In the genomic region with DNA sequence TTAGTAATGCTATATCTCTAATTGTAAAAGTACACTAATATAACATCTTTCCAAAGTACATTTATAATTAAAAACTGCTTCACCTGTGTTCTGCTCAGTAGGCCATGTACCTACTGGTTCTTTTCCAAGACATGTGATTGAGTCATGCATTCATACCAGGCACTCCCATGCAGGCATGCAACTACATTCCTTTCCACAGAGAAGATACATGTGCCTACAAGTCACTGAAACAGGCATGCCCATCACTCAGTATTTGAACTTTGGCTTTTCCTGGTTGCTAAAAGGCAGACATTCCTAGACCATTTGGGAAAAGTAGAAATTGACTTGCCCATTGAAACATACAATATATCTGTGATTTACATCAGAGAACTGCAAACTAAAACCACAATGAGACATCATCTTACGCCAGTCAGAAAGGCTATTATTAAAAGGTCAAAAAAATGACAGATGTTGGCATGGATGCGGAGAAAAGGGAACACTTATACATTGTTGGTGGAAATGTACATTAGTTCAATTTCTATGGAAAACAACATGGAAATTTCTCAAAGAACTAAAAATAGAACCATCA, we compare ENCODE assay signal across 19 cellular contexts.
DNase-seq lines count a peak whose midpoint lies in the region; ATAC-seq, FAIRE-seq and TF ChIP-seq lines count a peak whose summit lies in the region.
"Had no signal": no experiment of that assay in that cellular context is flagged by ENCODE, and none has a peak within 500 bp of the region (broad histone marks: within the 10 kb centered on the region; RNA-seq: fewer than 3 reads in every experiment).

No MANE protein-coding gene starts in this region.

- H3K4me3 ChIP-seq in bronchial epithelial cell (ENCODE audit: low read depth, low read length) (no peak overlapping the region), keratinocyte (ENCODE audit: control insufficient read depth in 2 of 3, extremely low read depth in 1 of 3, insufficient read depth in 2 of 3, low read depth in 1 of 3, low read length in 3 of 3) (no peak overlapping the region), psoas muscle (no peak overlapping the region)

- FAIRE-seq in bronchial epithelial cell (lab: Jason Lieb, UNC) (peak; percentile 73), keratinocyte (lab: Jason Lieb, UNC) (peak; percentile 97)
- FAIRE-seq: D721Med, G401.6 had no signal

- H3K9me1 ChIP-seq in keratinocyte (ENCODE audit: control insufficient read depth, extremely low read depth, insufficient read depth, low read length), result no peaks in the 10 kb centered on the region

- no peaks in the 10 kb centered on the region for H3K79me2 ChIP-seq in keratinocyte (ENCODE audit: control insufficient read depth, insufficient read depth, low read length)

- H3K4me1 ChIP-seq in keratinocyte (ENCODE audit: control insufficient read depth, extremely low read depth, insufficient read depth, low read length), result peaks cover 42% of the 10 kb centered on the region
- H3K4me1 ChIP-seq in psoas muscle, result no peaks in the 10 kb centered on the region

- no peaks in the 10 kb centered on the region for H3K9me3 ChIP-seq in keratinocyte (ENCODE audit: control insufficient read depth, low read depth, low read length)
- no peaks in the 10 kb centered on the region for H3K9me3 ChIP-seq in psoas muscle

- H3K36me3 ChIP-seq in bronchial epithelial cell (ENCODE audit: control insufficient read depth, insufficient read depth, low read length), result no peaks in the 10 kb centered on the region
- H3K36me3 ChIP-seq in keratinocyte (ENCODE audit: control insufficient read depth in 2 of 2, extremely low read depth in 1 of 2, insufficient read depth in 2 of 2, low read length in 2 of 2), result peaks cover 0 to 6% of the 10 kb centered on the region in 2 experiments
- H3K36me3 ChIP-seq in psoas muscle (ENCODE audit: insufficient read depth in 1 of 2, low read depth in 1 of 2), result no peaks in the 10 kb centered on the region

- ATAC-seq in GM21515 (IDR thresholded peaks at IDR 0.05; ENCODE audit: unreplicated experiment) (no peak), psoas muscle (no peak)

- DNase-seq in EL (peak; percentile 43), LHCN-M2 (ENCODE audit: low read depth) (peak; percentile 15), bronchial epithelial cell (ENCODE audit: low read depth) (peak; percentile 100), keratinocyte (ENCODE audit: low read depth, low spot score) (peak; percentile 99), C1 segment of cervical spinal cord (lab: John Stamatoyannopoulos, UW) (no peak), AG08396 (ENCODE audit: low spot score) (no peak), psoas muscle (no peak)
- DNase-seq: DMS79, H9, Karpas-422, MM.1S, NCI-H1092, NCI-H146, NCI-H2081, SHP77 treated with DMSO at 0.1 percent for 48 hours had no signal

- intact Hi-C loops in psoas muscle (cut with DNase I), result no loop called here

- H2AFZ ChIP-seq in keratinocyte (ENCODE audit: control insufficient read depth, low read length), result no peak overlapping the region

- 93 to 97% (median 94%) methylated on average over 2 of the region's 2 CpGs for WGBS in psoas muscle, 3 donors

- H3K27me3 ChIP-seq in bronchial epithelial cell (ENCODE audit: control insufficient read depth, insufficient read depth, low read length) (no peaks in the 10 kb centered on the region), keratinocyte (ENCODE audit: control insufficient read depth, extremely low read depth, insufficient read depth, low read length) (no peaks in the 10 kb centered on the region), psoas muscle (ENCODE audit: insufficient read depth in 3 of 3, low read length in 2 of 3) (no peaks in the 10 kb centered on the region)

- dilution Hi-C loops in keratinocyte (cut with MboI; ENCODE audit: extremely low pct_ligation_motif_present, low sequenced_read_pairs), result no loop called here

- peak overlapping the region; percentile 50 for H3K27ac ChIP-seq in keratinocyte (ENCODE audit: control insufficient read depth, insufficient read depth, low read length)
- no peak overlapping the region for H3K27ac ChIP-seq in psoas muscle
- H3K27ac ChIP-seq: C4-2B had no signal

- H4K20me1 ChIP-seq in keratinocyte (ENCODE audit: control insufficient read depth, extremely low read depth, insufficient read depth, low read length), result no peaks in the 10 kb centered on the region

- no peak overlapping the region for H3K4me2 ChIP-seq in keratinocyte (ENCODE audit: control insufficient read depth, extremely low read depth, insufficient read depth, low read depth, low read length)

- H3K9ac ChIP-seq in keratinocyte (ENCODE audit: control insufficient read depth, extremely low read depth, insufficient read depth, low read length), result no peak overlapping the region

- TF ChIP-seq CTCF in bronchial epithelial cell (IDR thresholded peaks at IDR 0.05; ENCODE audit: insufficient read depth, low read length, severe bottlenecking) (no peak), keratinocyte (optimal IDR thresholded peaks at IDR 0.05 in 1 of 3, IDR thresholded peaks at IDR 0.05 in 1 of 3, conservative IDR thresholded peaks at IDR 0.05 in 1 of 3; ENCODE audit: extremely low read depth in 1 of 3, insufficient read depth in 2 of 3, low read length in 3 of 3) (no peak), psoas muscle (IDR thresholded peaks at IDR 0.05) (no peak)

Comparison
In these comparisons a context has a peak if more than half of its experiments do, and no peak if none do; other contexts are left out.
1. DNase-seq: peak in EL (single experiment), LHCN-M2 (single experiment), bronchial epithelial cell (single experiment) and keratinocyte (single experiment); none in C1 segment of cervical spinal cord (0 of 14), AG08396 (single experiment) and psoas muscle (0 of 2).